ENCODE assay signal across 24 cellular contexts in genomic region chr7:159130820-159131219, GRCh38. TPM values are rescaled to one million over a fixed set of nuclear protein-coding genes. Genes with fewer than 3 reads are reported as not detected.
"Had no signal": no experiment of that assay in that cellular context is flagged by ENCODE, and none has a peak within 500 bp of the region (broad histone marks: within the 10 kb centered on the region; RNA-seq: fewer than 3 reads in every experiment).

No MANE protein-coding gene starts in this region.

- H3K27me3 ChIP-seq: neutrophil, stomach, transverse colon had no signal

- H3K9me3 ChIP-seq: esophagus squamous epithelium, gastroesophageal sphincter, neutrophil, psoas muscle, stomach, thoracic aorta, transverse colon had no signal

- DNase-seq: effector memory CD8-positive, alpha-beta T cell; esophagus squamous epithelium; foreskin fibroblast; glutamatergic neuron; left cardiac atrium; mesenchymal stem cell; naive thymus-derived CD4-positive, alpha-beta T cell; retina; stimulated activated CD4-positive, alpha-beta T cell treated with anti-CD3 and anti-CD28 coated beads, Interleukin-2, amount 100 ng/mL, for 24 hours; stimulated activated naive CD4-positive, alpha-beta T cell; stomach; substantia nigra; transverse colon had no signal

- ATAC-seq: effector memory CD8-positive, alpha-beta T cell; gastroesophageal sphincter; left cardiac atrium; left ventricle myocardium superior; naive thymus-derived CD4-positive, alpha-beta T cell; psoas muscle; sciatic nerve had no signal

- H3K36me3 ChIP-seq: esophagus squamous epithelium, gastroesophageal sphincter, neutrophil, stomach, thoracic aorta, transverse colon had no signal

- H3K4me3 ChIP-seq: esophagus squamous epithelium, gastroesophageal sphincter, lung, psoas muscle, stomach, thoracic aorta, transverse colon had no signal

- H3K27ac ChIP-seq: esophagus squamous epithelium, gastroesophageal sphincter, neutrophil, psoas muscle, stomach, thoracic aorta, transverse colon had no signal

- FAIRE-seq: keratinocyte, urothelium cell line had no signal

- H3K4me1 ChIP-seq: esophagus squamous epithelium, transverse colon had no signal

RNA-seq across cellular contexts. Expression of gene VIPR2, which starts 13.8 kb away (rescaled TPM):
- total RNA-seq: epithelial cell of proximal tubule, osteoblast had no signal
- polyA plus RNA-seq: keratinocyte; naive thymus-derived CD4-positive, alpha-beta T cell had no signal
